In the genomic region with DNA sequence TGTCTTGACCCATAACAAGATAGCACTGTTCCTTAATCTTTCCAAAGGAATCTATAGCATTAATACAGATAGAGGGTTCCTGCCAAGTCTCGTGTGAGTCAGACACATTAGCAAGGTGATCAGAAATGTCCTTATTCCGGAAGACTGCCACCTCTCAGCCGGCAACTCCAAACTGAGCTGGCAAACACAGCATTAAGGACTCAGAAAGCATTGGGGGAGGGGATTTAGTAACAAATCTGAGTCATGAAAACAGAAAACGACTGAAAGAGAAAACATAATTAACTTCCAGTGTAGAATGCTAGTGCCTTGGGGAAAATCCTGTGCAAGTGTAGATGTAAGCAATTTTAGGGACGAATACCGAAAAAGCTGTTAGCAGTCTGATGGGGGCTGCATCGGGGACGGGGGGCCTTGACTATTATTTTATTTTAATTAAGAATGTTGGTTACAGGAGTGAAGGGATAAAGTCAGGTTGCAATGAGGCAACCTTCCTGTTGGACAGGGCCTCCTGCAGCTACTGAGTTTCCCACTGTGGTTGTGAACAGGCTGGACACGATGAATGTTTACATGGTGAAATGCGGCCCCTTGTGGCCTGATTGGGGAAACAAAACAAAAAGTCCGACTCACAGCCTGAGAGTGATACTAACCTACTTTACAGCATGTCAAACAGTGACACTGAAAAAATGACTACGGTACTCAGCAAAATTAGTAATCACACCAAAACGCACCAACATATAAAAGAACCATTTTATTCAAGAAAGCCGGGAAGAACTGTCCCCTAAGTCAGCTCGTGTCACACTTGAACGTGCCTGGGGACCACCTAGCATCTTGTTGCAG, we compare ENCODE assay signal across 8 cellular contexts. TPM values are rescaled to one million over a fixed set of nuclear protein-coding genes. Genes with fewer than 3 reads are reported as not detected.
DNase-seq lines count a peak whose midpoint lies in the region; ATAC-seq, FAIRE-seq and TF ChIP-seq lines count a peak whose summit lies in the region.

No MANE protein-coding gene starts in this region.

- H3K4me1 ChIP-seq in NT2/D1 (ENCODE audit: insufficient read depth, insufficient read length) (no peaks in the 10 kb centered on the region), adrenal gland (replicated peaks in 1 of 2) (peaks cover 4 to 23% of the 10 kb centered on the region in 2 donors), prostate gland (replicated peaks) (no peaks in the 10 kb centered on the region)

- peak; percentile 46 for FAIRE-seq in D721Med (lab: Jason Lieb, UNC)

- TF ChIP-seq POLR2A in adrenal gland (IDR thresholded peaks at IDR 0.05) (no peak), prostate gland (IDR thresholded peaks at IDR 0.05) (no peak)

- H3K9me3 ChIP-seq in NT2/D1 (ENCODE audit: insufficient read depth, low read length): no peaks in the 10 kb centered on the region
- no peaks in the 10 kb centered on the region for H3K9me3 ChIP-seq in adrenal gland (replicated peaks in 1 of 3)
- H3K9me3 ChIP-seq in prostate gland: no peaks in the 10 kb centered on the region

- in situ Hi-C loops in KBM-7 (cut with MboI; ENCODE audit: low pct_unique_long_range_greater_than_20kb, low sequenced_read_pairs): loop anchor here (25.0 kb wide), 1 partner anchor 396 kb away; a partner anchor contains a TSS

- WGBS in adrenal gland, 4 donors: 32 to 41% (median 38%) methylated on average over 16 of the region's 16 CpGs
- WGBS in prostate gland: 44% methylated on average over 16 of the region's 16 CpGs

- ATAC-seq in GM19455 (IDR thresholded peaks at IDR 0.05; ENCODE audit: unreplicated experiment) (peak; percentile 77), left cardiac atrium (peak; percentile 82 to 83), GM21825 (IDR thresholded peaks at IDR 0.05; ENCODE audit: unreplicated experiment) (no peak)

- peak; percentile 92 for TF ChIP-seq CTCF in D721Med (IDR thresholded peaks at IDR 0.05; ENCODE audit: insufficient read depth, missing control alignments)
- peak; percentile 57 to 92 (median 84) for TF ChIP-seq CTCF in adrenal gland (IDR thresholded peaks at IDR 0.05)
- peak in 3 of 4 experiments; percentile 77 to 89 (median 83) for TF ChIP-seq CTCF in prostate gland (IDR thresholded peaks at IDR 0.05)

- intact Hi-C loops in adrenal gland (cut with DNase I): loop anchor here (5.0 to 10.0 kb wide), 3 partner anchors 163 to 476 kb away; no protein-coding TSS in a partner anchor
- intact Hi-C loops in left cardiac atrium (cut with DNase I): loop anchor here (1.0 to 5.0 kb wide), 6 partner anchors 166 to 476 kb away; no protein-coding TSS in a partner anchor
- intact Hi-C loops in prostate gland (cut with DNase I): loop anchor here (1.0 to 5.0 kb wide), 3 partner anchors 116 to 471 kb away; no protein-coding TSS in a partner anchor

- no peak overlapping the region for H3K9ac ChIP-seq in NT2/D1 (ENCODE audit: insufficient read length, low read depth)

- H3K27me3 ChIP-seq in NT2/D1 (ENCODE audit: insufficient read depth, insufficient read length) (no peaks in the 10 kb centered on the region), adrenal gland (no peaks in the 10 kb centered on the region), prostate gland (replicated peaks; ENCODE audit: insufficient read depth) (no peaks in the 10 kb centered on the region)

- DNase-seq in D721Med (ENCODE audit: insufficient read length, low spot score) (peak; percentile 65), KBM-7 (peak; percentile 75), NT2/D1 (ENCODE audit: low read depth, low spot score) (peak; percentile 82), adrenal gland (peak; percentile 72 to 93 (median 82)), left cardiac atrium (peak; percentile 71), prostate gland (ENCODE audit: low spot score) (peak; percentile 76)

- no peak overlapping the region for H3K27ac ChIP-seq in adrenal gland
- H3K27ac ChIP-seq in prostate gland: no peak overlapping the region

- H3K36me3 ChIP-seq in NT2/D1 (ENCODE audit: insufficient read depth, insufficient read length, low read length) (no peaks in the 10 kb centered on the region), adrenal gland (replicated peaks in 1 of 2) (no peaks in the 10 kb centered on the region), prostate gland (no peaks in the 10 kb centered on the region)

- H3K4me3 ChIP-seq in NT2/D1 (ENCODE audit: insufficient read length, low read depth) (no peak overlapping the region), adrenal gland (no peak overlapping the region), prostate gland (no peak overlapping the region)

RNA-seq across cellular contexts. Expression of a gene that starts 20.7 kb away (rescaled TPM):
- total RNA-seq in adrenal gland (10 to 100 TPM in 1 of 8 donors, 1 to 10 TPM in 7; 3.4 to 11.8 (median 8.9) TPM), left cardiac atrium (1 to 10 TPM; 3.6 to 4.5 TPM), prostate gland (10 to 100 TPM; 10.7 to 17.8 TPM)
- polyA plus RNA-seq in adrenal gland: 1 to 10 TPM; 5.4 to 8.1 (median 5.4) TPM

RNA-seq across cellular contexts. Expression of a gene that starts 40.5 kb away (rescaled TPM):
- total RNA-seq in adrenal gland (100 to 1,000 TPM in 4 of 8 donors, 10 to 100 TPM in 4; 50.3 to 612 (median 105) TPM), left cardiac atrium (10 to 100 TPM; 15.0 to 22.3 TPM), prostate gland (1 to 10 TPM in 1 of 2 donors, not detected in 1; 4.7 TPM)
- polyA plus RNA-seq in adrenal gland: 100 to 1,000 TPM in 1 of 3 donors, 10 to 100 TPM in 2; 13.4 to 491 (median 68.6) TPM
